In genomic region chr5:131460867-131461572, GRCh38 we compare ENCODE assay signal across 17 cellular contexts.
A peak's percentile ranks its signal among the peaks of the same experiment; 100 is the strongest.
DNase-seq lines count a peak whose midpoint lies in the region; ATAC-seq, FAIRE-seq and TF ChIP-seq lines count a peak whose summit lies in the region.
"Had no signal": no experiment of that assay in that cellular context is flagged by ENCODE, and none has a peak within 500 bp of the region (broad histone marks: within the 10 kb centered on the region; RNA-seq: fewer than 3 reads in every experiment).

No MANE protein-coding gene starts in this region.

- H3K36me3 ChIP-seq in CD8-positive, alpha-beta T cell (ENCODE audit: insufficient read depth, low read length): peaks cover 11% of the 10 kb centered on the region
- H3K36me3 ChIP-seq in SK-N-MC (ENCODE audit: insufficient read depth, low read length) (0 out of 2 replicates have a peak, but pooled peaks cover 5% of the 10 kb centered on the region), HepG2 (replicated peaks in 1 of 2; ENCODE audit: control insufficient read depth in 1 of 2, insufficient read depth in 2 of 2, low read length in 2 of 2) (peaks cover 2 to 34% of the 10 kb centered on the region in 2 experiments; a peak in 4 of 5 replicates)
- H3K36me3 ChIP-seq in effector memory CD4-positive, alpha-beta T cell (ENCODE audit: control insufficient read depth, insufficient read depth, low read length): peaks cover 25% of the 10 kb centered on the region

- peak overlapping the region; percentile 77 for H3K27ac Mint-ChIP-seq in CD8-positive, alpha-beta T cell
- H3K27ac Mint-ChIP-seq: CD14-positive monocyte; stimulated activated memory B cell treated with anti-CD40 and anti-IgM and Interleukin-4, amounts not matched to agents 10 μg/mL and 1 μg/mL and 100 μg/mL, for 72 hours had no signal

- H2AFZ ChIP-seq in HepG2 (ENCODE audit: low read length): no peak overlapping the region

- no peak for TF ChIP-seq RAD21 in HepG2 (CRISPR knock-in tag; IDR thresholded peaks at IDR 0.05)

- H3K9ac ChIP-seq in SK-N-MC (ENCODE audit: insufficient read length) (no peak overlapping the region), HepG2 (ENCODE audit: insufficient read depth, low read depth, low read length) (no peak overlapping the region)

- intact Hi-C loops in CD8-positive, alpha-beta T cell (cut with DNase I, micrococcal nuclease): loop anchor here in 1 of 2 experiments (2.0 to 5.0 kb wide), 2 partner anchors 14 to 46 kb away; no protein-coding TSS in a partner anchor
- intact Hi-C loops in HepG2 (cut with micrococcal nuclease; ENCODE audit: unreplicated experiment): no loop called here

- CTCF ChIA-PET in CD8-positive, alpha-beta T cell (lab: Charles Lee): interaction anchor here (1.0 kb wide), 1 partner anchor 47 kb away, joined by 3 read pairs; no protein-coding TSS in a partner anchor
- CTCF ChIA-PET in HepG2 (lab: Yijun Ruan, JAX; ENCODE audit: low intra/inter-chr PET ratio, low total read pairs): no interaction called here

- H3K27ac ChIP-seq in CD8-positive, alpha-beta T cell (ENCODE audit: low read depth, low read length): no peak overlapping the region
- H3K27ac ChIP-seq in SK-N-MC (0 out of 2 replicates have a peak overlapping the region, but pooled peaks have one; percentile 16), HepG2 (ENCODE audit: extremely low read length, insufficient read depth, low read length) (no peak overlapping the region)
- no peak overlapping the region for H3K27ac ChIP-seq in effector memory CD4-positive, alpha-beta T cell (ENCODE audit: insufficient read depth, low read length, poor library complexity, severe bottlenecking)
- H3K27ac ChIP-seq: 22Rv1, neutrophil, upper lobe of left lung had no signal

- peaks cover 53% of the 10 kb centered on the region for H3K4me1 Mint-ChIP-seq in CD8-positive, alpha-beta T cell (ENCODE audit: low read depth)
- H3K4me1 Mint-ChIP-seq: stimulated activated memory B cell treated with anti-CD40 and anti-IgM and Interleukin-4, amounts not matched to agents 10 μg/mL and 1 μg/mL and 100 μg/mL, for 72 hours had no signal

- WGBS in HepG2 (ENCODE audit: low lambda C conversion rate): 97% methylated on average over 3 of the region's 3 CpGs

- no peaks in the 10 kb centered on the region for H3K27me3 Mint-ChIP-seq in CD8-positive, alpha-beta T cell (ENCODE audit: low read depth)
- H3K27me3 Mint-ChIP-seq: stimulated activated memory B cell treated with anti-CD40 and anti-IgM and Interleukin-4, amounts not matched to agents 10 μg/mL and 1 μg/mL and 100 μg/mL, for 72 hours had no signal

- no peaks in the 10 kb centered on the region for H3K9me3 Mint-ChIP-seq in CD8-positive, alpha-beta T cell
- H3K9me3 Mint-ChIP-seq: stimulated activated memory B cell treated with anti-CD40 and anti-IgM and Interleukin-4, amounts not matched to agents 10 μg/mL and 1 μg/mL and 100 μg/mL, for 72 hours had no signal

- peaks cover 76% of the 10 kb centered on the region for H3K36me3 Mint-ChIP-seq in CD8-positive, alpha-beta T cell

- no TSS peak for BruUV-seq in HepG2 (replicated peaks; lab: Mats Ljungman, UMichigan)

- no peak for ATAC-seq in CD8-positive, alpha-beta T cell
- ATAC-seq in HepG2: no peak
- ATAC-seq: PC-3; stimulated activated memory B cell treated with anti-CD40 and anti-IgM and Interleukin-4, amounts not matched to agents 10 μg/mL and 1 μg/mL and 100 μg/mL, for 72 hours had no signal

- no peak overlapping the region for H3K4me3 ChIP-seq in CD8-positive, alpha-beta T cell (ENCODE audit: low read depth, low read length)
- H3K4me3 ChIP-seq in SK-N-MC (no peak overlapping the region), HepG2 (replicated peaks in 1 of 3; ENCODE audit: insufficient read depth in 1 of 3, low read depth in 2 of 3, low read length in 3 of 3) (no peak overlapping the region)
- H3K4me3 ChIP-seq in effector memory CD4-positive, alpha-beta T cell (ENCODE audit: insufficient read depth, low read depth, low read length, poor library complexity, severe bottlenecking): no peak overlapping the region
- H3K4me3 ChIP-seq: lung, upper lobe of left lung had no signal

- TF ChIP-seq EP300 in HepG2 (IDR thresholded peaks at IDR 0.05; ENCODE audit: low read depth in 2 of 2, low read length in 2 of 2) (no peak), HepG2 (CRISPR knock-in tag; IDR thresholded peaks at IDR 0.05; ENCODE audit: borderline replicate concordance) (no peak)

- TF ChIP-seq CTCF in CD8-positive, alpha-beta T cell (IDR thresholded peaks at IDR 0.05): no peak
- TF ChIP-seq CTCF in HepG2 (CRISPR knock-in tag; IDR thresholded peaks at IDR 0.05): no peak

- H4K20me1 ChIP-seq in HepG2 (ENCODE audit: insufficient read depth, low read length): no peaks in the 10 kb centered on the region

- H3K4me3 Mint-ChIP-seq in CD8-positive, alpha-beta T cell: no peak overlapping the region
- H3K4me3 Mint-ChIP-seq: CD14-positive monocyte; stimulated activated memory B cell treated with anti-CD40 and anti-IgM and Interleukin-4, amounts not matched to agents 10 μg/mL and 1 μg/mL and 100 μg/mL, for 72 hours had no signal

- H3K9me3 ChIP-seq in CD8-positive, alpha-beta T cell (ENCODE audit: low read length): no peaks in the 10 kb centered on the region
- no peaks in the 10 kb centered on the region for H3K9me3 ChIP-seq in SK-N-MC (ENCODE audit: low read depth, low read length)
- H3K9me3 ChIP-seq in HepG2 (ENCODE audit: low read length): no peaks in the 10 kb centered on the region
- H3K9me3 ChIP-seq in effector memory CD4-positive, alpha-beta T cell (ENCODE audit: control insufficient read depth, low read length): no peaks in the 10 kb centered on the region
- H3K9me3 ChIP-seq: neutrophil, upper lobe of left lung had no signal

- H3K4me1 ChIP-seq in CD8-positive, alpha-beta T cell (ENCODE audit: insufficient read depth, low read length): peaks cover 19% of the 10 kb centered on the region
- H3K4me1 ChIP-seq in HepG2 (ENCODE audit: insufficient read depth, low read length): no peaks in the 10 kb centered on the region
- H3K4me1 ChIP-seq in effector memory CD4-positive, alpha-beta T cell (ENCODE audit: control insufficient read depth, insufficient read depth, low read length, poor library complexity, severe bottlenecking): peaks cover 7% of the 10 kb centered on the region

- in situ Hi-C loops in HepG2 (cut with HindIII; ENCODE audit: extremely low pct_ligation_motif_present, low pct_unique_long_range_greater_than_20kb): no loop called here

- no peaks in the 10 kb centered on the region for H3K27me3 ChIP-seq in CD8-positive, alpha-beta T cell (ENCODE audit: insufficient read depth, low read length)
- no peaks in the 10 kb centered on the region for H3K27me3 ChIP-seq in HepG2 (ENCODE audit: control insufficient read depth in 1 of 2, insufficient read depth in 2 of 2, low read length in 2 of 2)
- H3K27me3 ChIP-seq in effector memory CD4-positive, alpha-beta T cell (replicated peaks; ENCODE audit: control insufficient read depth, insufficient read depth, low read length, poor library complexity, severe bottlenecking): no peaks in the 10 kb centered on the region
- H3K27me3 ChIP-seq: neutrophil, upper lobe of left lung had no signal

- DNase-seq in DMS 273 (lab: John Stamatoyannopoulos, UW; ENCODE audit: unreplicated experiment) (peak; percentile 23), DMS 273 treated with DMSO at 0.1 percent for 48 hours (lab: John Stamatoyannopoulos, UW) (no peak), SK-N-MC (ENCODE audit: low read depth, low spot score) (no peak), HepG2 (ENCODE audit: low spot score) (no peak), SKM-1 treated with dmso at 0.1 percent for 144 hours (lab: John Stamatoyannopoulos, UW; ENCODE audit: unreplicated experiment) (no peak)
- DNase-seq in CD8-positive, alpha-beta T cell: no peak
- no peak for DNase-seq in effector memory CD4-positive, alpha-beta T cell
- DNase-seq: activated T-cell treated with anti-CD3 and anti-CD28 coated beads for 4 hours, NCI-H446 treated with DMSO at 0.1 percent for 48 hours, PC-3, upper lobe of left lung had no signal

- peak; percentile 82 for FAIRE-seq in endometrium (lab: Jason Lieb, UNC)
- FAIRE-seq in HepG2 (lab: Jason Lieb, UNC): no peak

- no peak overlapping the region for H3K4me2 ChIP-seq in HepG2 (ENCODE audit: low read depth, low read length)

- H3K79me2 ChIP-seq in HepG2 (ENCODE audit: insufficient read depth, low read length): no peaks in the 10 kb centered on the region

- no peak for TF ChIP-seq POLR2A in HepG2 (IDR thresholded peaks at IDR 0.05; ENCODE audit: insufficient read depth in 1 of 2, low read depth in 2 of 2, low read length in 2 of 2)

- POLR2A ChIA-PET in CD8-positive, alpha-beta T cell (lab: Charles Lee): interaction anchor here (0.7 to 1.1 kb wide), 3 partner anchors 12 to 59 kb away, joined by 3 read pairs; no protein-coding TSS in a partner anchor
- POLR2A ChIA-PET in HepG2 (lab: Yijun Ruan, JAX): no interaction called here

TF ChIP-seq in HepG2, 621 proteins besides CTCF, POLR2A, EP300 and RAD21:
- no peak for TF ChIP-seq HNF4G (IDR thresholded peaks at IDR 0.05; ENCODE audit: borderline replicate concordance, low read depth, low read length)
- TF ChIP-seq HNF4G (CRISPR knock-in tag; IDR thresholded peaks at IDR 0.05; ENCODE audit: borderline replicate concordance, low read depth): no peak
- TF ChIP-seq ZNF629 (CRISPR knock-in tag; conservative IDR thresholded peaks at IDR 0.05): no peak
- no peak for TF ChIP-seq HES4 (CRISPR knock-in tag; IDR thresholded peaks at IDR 0.05; ENCODE audit: borderline replicate concordance)
